ENCODE assay signal across 8 cellular contexts in genomic region chr19:10758978-10759377, GRCh38. TPM values are rescaled to one million over a fixed set of nuclear protein-coding genes. Genes with fewer than 3 reads are reported as not detected.
DNase-seq lines count a peak whose midpoint lies in the region; ATAC-seq and TF ChIP-seq lines count a peak whose summit lies in the region.

No MANE protein-coding gene starts in this region.

- POLR2A ChIA-PET in OCI-LY7 (lab: Charles Lee): interaction anchor here (0.6 to 1.0 kb wide), 3 partner anchors 25 to 116 kb away, joined by 3 to 4 read pairs (median 4); partner anchors contain the start of gene DNM2

- peaks cover 39% of the 10 kb centered on the region for H3K36me3 ChIP-seq in OCI-LY7 (ENCODE audit: insufficient read depth, low read length)
- H3K36me3 ChIP-seq in effector memory CD4-positive, alpha-beta T cell (ENCODE audit: control insufficient read depth, insufficient read depth, low read length): peaks cover 9% of the 10 kb centered on the region

- no peaks in the 10 kb centered on the region for H3K27me3 ChIP-seq in effector memory CD4-positive, alpha-beta T cell (replicated peaks; ENCODE audit: control insufficient read depth, insufficient read depth, low read length, poor library complexity, severe bottlenecking)

- no peaks in the 10 kb centered on the region for H3K27me3 Mint-ChIP-seq in activated T-cell treated with anti-CD3 and anti-CD28 coated beads, Interleukin-2, amount 50 U/mL, for 24 hours
- no peaks in the 10 kb centered on the region for H3K27me3 Mint-ChIP-seq in stimulated activated memory B cell treated with anti-CD40 and anti-IgM and Interleukin-4, amounts not matched to agents 10 μg/mL and 1 μg/mL and 100 μg/mL, for 72 hours

- no peaks in the 10 kb centered on the region for H3K9me3 Mint-ChIP-seq in activated T-cell treated with anti-CD3 and anti-CD28 coated beads, Interleukin-2, amount 50 U/mL, for 24 hours
- H3K9me3 Mint-ChIP-seq in stimulated activated memory B cell treated with anti-CD40 and anti-IgM and Interleukin-4, amounts not matched to agents 10 μg/mL and 1 μg/mL and 100 μg/mL, for 72 hours: no peaks in the 10 kb centered on the region

- H3K9me2 ChIP-seq in OCI-LY7 (ENCODE audit: insufficient read depth, low read length): no peaks in the 10 kb centered on the region

- 0 out of 2 replicates have a peak, but pooled peaks cover 4% of the 10 kb centered on the region for H4K20me1 ChIP-seq in OCI-LY7 (ENCODE audit: insufficient read depth, low read length)

- peak overlapping the region; percentile 79 for H3K4me3 Mint-ChIP-seq in activated T-cell treated with anti-CD3 and anti-CD28 coated beads, Interleukin-2, amount 50 U/mL, for 24 hours
- peak overlapping the region; percentile 67 for H3K4me3 Mint-ChIP-seq in stimulated activated memory B cell treated with anti-CD40 and anti-IgM and Interleukin-4, amounts not matched to agents 10 μg/mL and 1 μg/mL and 100 μg/mL, for 72 hours

- no peak overlapping the region for H2AFZ ChIP-seq in OCI-LY7 (ENCODE audit: low read length)

- H3K4me1 Mint-ChIP-seq in activated T-cell treated with anti-CD3 and anti-CD28 coated beads, Interleukin-2, amount 50 U/mL, for 24 hours (ENCODE audit: low read depth): peaks cover 90% of the 10 kb centered on the region
- H3K4me1 Mint-ChIP-seq in stimulated activated memory B cell treated with anti-CD40 and anti-IgM and Interleukin-4, amounts not matched to agents 10 μg/mL and 1 μg/mL and 100 μg/mL, for 72 hours: peaks cover 86% of the 10 kb centered on the region

- H3K27ac ChIP-seq in OCI-LY7 (ENCODE audit: low read depth, low read length, poor library complexity, severe bottlenecking): peak overlapping the region; percentile 94
- H3K27ac ChIP-seq in effector memory CD4-positive, alpha-beta T cell (ENCODE audit: insufficient read depth, low read length, poor library complexity, severe bottlenecking): peak overlapping the region; percentile 78

- CTCF ChIA-PET in OCI-LY7 (lab: Charles Lee; ENCODE audit: unreplicated experiment): no interaction called here

- intact Hi-C loops in OCI-LY7 (cut with micrococcal nuclease; ENCODE audit: unreplicated experiment) (loop anchor here (1.0 to 2.0 kb wide), 3 partner anchors 18 to 42 kb away; no protein-coding TSS in a partner anchor), head of caudate nucleus (cut with DNase I) (no loop called here)

- H3K79me2 ChIP-seq in OCI-LY7 (ENCODE audit: insufficient read depth, low read depth, low read length): peaks cover 40% of the 10 kb centered on the region; the same call in 1 of the 2 replicates

- TF ChIP-seq CTCF in OCI-LY7 (conservative IDR thresholded peaks at IDR 0.05; ENCODE audit: low read length): no peak

- peak overlapping the region; percentile 96 for H3K27ac Mint-ChIP-seq in activated T-cell treated with anti-CD3 and anti-CD28 coated beads, Interleukin-2, amount 50 U/mL, for 24 hours
- peak overlapping the region; percentile 91 for H3K27ac Mint-ChIP-seq in stimulated activated memory B cell treated with anti-CD40 and anti-IgM and Interleukin-4, amounts not matched to agents 10 μg/mL and 1 μg/mL and 100 μg/mL, for 72 hours

- peak overlapping the region; percentile 84 for H3K4me2 ChIP-seq in OCI-LY7 (ENCODE audit: low read length)

- H3K9me3 ChIP-seq in OCI-LY7 (ENCODE audit: low read length): no peaks in the 10 kb centered on the region
- H3K9me3 ChIP-seq in effector memory CD4-positive, alpha-beta T cell (ENCODE audit: control insufficient read depth, low read length): no peaks in the 10 kb centered on the region

- ATAC-seq in stimulated activated memory B cell treated with anti-CD40 and anti-IgM and Interleukin-4, amounts not matched to agents 10 μg/mL and 1 μg/mL and 100 μg/mL, for 72 hours: no peak
- ATAC-seq in GM21528 (IDR thresholded peaks at IDR 0.05; ENCODE audit: low FRiP score, unreplicated experiment): no peak
- no peak for ATAC-seq in HG02610 (IDR thresholded peaks at IDR 0.05; ENCODE audit: unreplicated experiment)

- DNase-seq in activated T-cell treated with anti-CD3 and anti-CD28 coated beads, Interleukin-2, amount 50 U/mL, for 24 hours: no peak
- DNase-seq in activated T-cell treated with anti-CD3 and anti-CD28 coated beads for 4 hours (no peak), OCI-LY7 (ENCODE audit: low spot score) (no peak), head of caudate nucleus (no peak)
- DNase-seq in effector memory CD4-positive, alpha-beta T cell: no peak

- H3K4me3 ChIP-seq in OCI-LY7 (ENCODE audit: low read depth, low read length, poor library complexity, severe bottlenecking): peak overlapping the region; percentile 66
- H3K4me3 ChIP-seq in effector memory CD4-positive, alpha-beta T cell (ENCODE audit: insufficient read depth, low read depth, low read length, poor library complexity, severe bottlenecking): no peak overlapping the region

- no TSS peak for BruUV-seq in OCI-LY7 (replicated peaks; lab: Mats Ljungman, UMichigan)

- peaks cover 55% of the 10 kb centered on the region for H3K36me3 Mint-ChIP-seq in activated T-cell treated with anti-CD3 and anti-CD28 coated beads, Interleukin-2, amount 50 U/mL, for 24 hours (ENCODE audit: low read depth)
- peaks cover 49% of the 10 kb centered on the region for H3K36me3 Mint-ChIP-seq in stimulated activated memory B cell treated with anti-CD40 and anti-IgM and Interleukin-4, amounts not matched to agents 10 μg/mL and 1 μg/mL and 100 μg/mL, for 72 hours

- H3K4me1 ChIP-seq in OCI-LY7 (ENCODE audit: insufficient read depth, low read length, poor library complexity, severe bottlenecking): peaks cover 42% of the 10 kb centered on the region
- H3K4me1 ChIP-seq in effector memory CD4-positive, alpha-beta T cell (ENCODE audit: control insufficient read depth, insufficient read depth, low read length, poor library complexity, severe bottlenecking): peaks cover 65% of the 10 kb centered on the region

RNA-seq across cellular contexts. Expression of gene DNM2, which starts 41.1 kb away (rescaled TPM):
- total RNA-seq in OCI-LY7 (2014; rRNA removed; shearing (Covaris generic)): 108 and 139 TPM in 2 replicates
- 165 and 180 TPM in 2 replicates for total RNA-seq in OCI-LY7 (2022)

RNA-seq across cellular contexts. Expression of gene QTRT1, which starts 57.7 kb away (rescaled TPM):
- total RNA-seq in OCI-LY7 (2014; rRNA removed; shearing (Covaris generic)): 30.8 and 39.8 TPM in 2 replicates
- 42.5 and 59.7 TPM in 2 replicates for total RNA-seq in OCI-LY7 (2022)
